Comparison of ENCODE assay signal across 1 cellular context in the genomic region with DNA sequence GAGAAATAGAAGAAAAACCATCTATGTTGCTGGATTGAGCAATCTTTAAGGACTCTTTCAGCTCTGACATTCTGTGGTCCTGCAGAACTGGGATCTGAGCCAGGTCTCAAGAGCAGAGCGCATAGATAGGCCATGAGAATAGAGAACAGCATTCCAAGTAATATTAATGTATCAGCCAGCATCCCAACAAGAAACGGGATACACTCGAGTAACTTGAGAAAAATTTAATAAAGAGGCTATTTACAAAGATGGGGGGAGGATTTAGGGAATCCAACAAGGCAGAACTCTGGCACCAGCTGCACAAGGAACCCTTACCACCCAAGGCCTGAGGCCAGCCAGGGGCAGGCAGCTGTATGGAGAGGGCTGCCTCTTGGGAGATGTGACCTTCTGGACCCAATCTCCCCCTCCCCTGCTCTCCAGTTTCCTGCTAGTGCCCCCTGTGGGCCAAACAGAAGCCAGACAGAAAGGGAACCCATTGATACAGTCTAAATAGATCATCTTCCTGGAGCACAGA.
TF ChIP-seq lines count a peak whose summit lies in the region.

No MANE protein-coding gene starts in this region.

TF ChIP-seq in GM12878, 131 proteins besides CTCF, POLR2A, EP300 and RAD21:
- TF ChIP-seq ETV6 (conservative IDR thresholded peaks at IDR 0.05 in 1 of 2, IDR thresholded peaks at IDR 0.05 in 1 of 2; ENCODE audit: borderline replicate concordance in 1 of 2, low read depth in 1 of 2) (no peak), ZNF622 (IDR thresholded peaks at IDR 0.05) (no peak), PKNOX1 (IDR thresholded peaks at IDR 0.05) (no peak), ZNF24 (IDR thresholded peaks at IDR 0.05) (no peak)
- TF ChIP-seq, protein P1, sequence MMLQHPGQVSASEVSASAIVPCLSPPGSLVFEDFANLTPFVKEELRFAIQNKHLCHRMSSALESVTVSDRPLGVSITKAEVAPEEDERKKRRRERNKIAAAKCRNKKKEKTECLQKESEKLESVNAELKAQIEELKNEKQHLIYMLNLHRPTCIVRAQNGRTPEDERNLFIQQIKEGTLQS (IDR thresholded peaks at IDR 0.05; ENCODE audit: borderline replicate concordance, extremely low read depth, low read depth, low read length), result no peak
